Comparison of ENCODE assay signal across 8 cellular contexts in genomic region chr9:121281614-121282291, GRCh38. TPM values are rescaled to one million over a fixed set of nuclear protein-coding genes. Genes with fewer than 3 reads are reported as not detected.
DNase-seq lines count a peak whose midpoint lies in the region; ATAC-seq and TF ChIP-seq lines count a peak whose summit lies in the region.

No MANE protein-coding gene starts in this region.

- CTCF ChIA-PET in activated CD4-positive, alpha-beta T cell treated with anti-CD3 and anti-CD28 coated beads, Interleukin-2, amount 10 ng/mL, durations not matched to agents 7 days and 5 days (lab: Charles Lee), result interaction anchor here (1.3 kb wide), 1 partner anchor 39 kb away, joined by 5 read pairs; no protein-coding TSS in a partner anchor

- H3K27me3 Mint-ChIP-seq in activated T-helper 17 cell treated with anti-CD3 and anti-CD28 coated beads, Interleukin-2, amount 50 U/mL, for 72 hours, result no peaks in the 10 kb centered on the region
- H3K27me3 Mint-ChIP-seq in stimulated activated memory B cell treated with anti-CD40 and anti-IgM and Interleukin-4, amounts not matched to agents 10 μg/mL and 1 μg/mL and 100 μg/mL, for 72 hours, result no peaks in the 10 kb centered on the region
- no peaks in the 10 kb centered on the region for H3K27me3 Mint-ChIP-seq in activated CD4-positive, alpha-beta T cell treated with anti-CD3 and anti-CD28 coated beads, Interleukin-2, amount 10 ng/mL, durations not matched to agents 7 days and 5 days

- H3K4me3 ChIP-seq in hepatocyte (no peak overlapping the region), MM.1S (ENCODE audit: low read length) (no peak overlapping the region)

- no peaks in the 10 kb centered on the region for H3K36me3 ChIP-seq in hepatocyte (replicated peaks; ENCODE audit: insufficient read depth, low read depth)
- H3K36me3 ChIP-seq in MM.1S (replicated peaks; ENCODE audit: insufficient read depth, low read length), result no peaks in the 10 kb centered on the region

- no peaks in the 10 kb centered on the region for H3K9me3 Mint-ChIP-seq in activated T-helper 17 cell treated with anti-CD3 and anti-CD28 coated beads, Interleukin-2, amount 50 U/mL, for 72 hours
- H3K9me3 Mint-ChIP-seq in stimulated activated memory B cell treated with anti-CD40 and anti-IgM and Interleukin-4, amounts not matched to agents 10 μg/mL and 1 μg/mL and 100 μg/mL, for 72 hours, result no peaks in the 10 kb centered on the region
- no peaks in the 10 kb centered on the region for H3K9me3 Mint-ChIP-seq in activated CD4-positive, alpha-beta T cell treated with anti-CD3 and anti-CD28 coated beads, Interleukin-2, amount 10 ng/mL, durations not matched to agents 7 days and 5 days

- H3K27ac ChIP-seq in hepatocyte (peak overlapping the region; percentile 95), MM.1S (ENCODE audit: low read length) (no peak overlapping the region)

- no peak for TF ChIP-seq CTCF in hepatocyte (IDR thresholded peaks at IDR 0.05; ENCODE audit: poor library complexity)
- no peak for TF ChIP-seq CTCF in MM.1S (IDR thresholded peaks at IDR 0.05; ENCODE audit: low read length)

- peaks cover 25% of the 10 kb centered on the region for H3K79me2 ChIP-seq in hepatocyte
- H3K79me2 ChIP-seq in MM.1S (ENCODE audit: low read length), result no peaks in the 10 kb centered on the region

- H3K4me2 ChIP-seq in hepatocyte (peak overlapping the region; percentile 36), MM.1S (ENCODE audit: low read depth, low read length) (no peak overlapping the region)

- ATAC-seq in activated T-helper 17 cell treated with anti-CD3 and anti-CD28 coated beads, Interleukin-2, amount 50 U/mL, for 72 hours (replicated peaks), result peak; percentile 28
- no peak for ATAC-seq in stimulated activated memory B cell treated with anti-CD40 and anti-IgM and Interleukin-4, amounts not matched to agents 10 μg/mL and 1 μg/mL and 100 μg/mL, for 72 hours
- ATAC-seq in HG02798 (IDR thresholded peaks at IDR 0.05; ENCODE audit: poor library complexity, unreplicated experiment), result no peak

- POLR2A ChIA-PET in activated CD4-positive, alpha-beta T cell treated with anti-CD3 and anti-CD28 coated beads, Interleukin-2, amount 10 ng/mL, durations not matched to agents 7 days and 5 days (lab: Charles Lee), result no interaction called here

- H3K9me3 ChIP-seq in hepatocyte (ENCODE audit: low read depth) (no peaks in the 10 kb centered on the region), MM.1S (replicated peaks; ENCODE audit: insufficient read depth, low read length) (no peaks in the 10 kb centered on the region)

- no peaks in the 10 kb centered on the region for H4K20me1 ChIP-seq in hepatocyte (ENCODE audit: insufficient read depth, poor library complexity, severe bottlenecking)
- H4K20me1 ChIP-seq in MM.1S (ENCODE audit: insufficient read depth, low read length), result no peaks in the 10 kb centered on the region

- no peaks in the 10 kb centered on the region for H3K9me2 ChIP-seq in hepatocyte (replicated peaks; ENCODE audit: insufficient read depth)
- no peaks in the 10 kb centered on the region for H3K9me2 ChIP-seq in MM.1S (replicated peaks; ENCODE audit: insufficient read depth, low read length)

- WGBS in hepatocyte (ENCODE audit: low lambda C conversion rate, missing lambda C conversion rate), result 78% methylated on average over 10 of the region's 10 CpGs

- H3K27me3 ChIP-seq in hepatocyte, result no peaks in the 10 kb centered on the region
- H3K27me3 ChIP-seq in MM.1S (replicated peaks; ENCODE audit: insufficient read depth, low read length), result no peaks in the 10 kb centered on the region

- H2AFZ ChIP-seq in hepatocyte, result no peak overlapping the region
- no peak overlapping the region for H2AFZ ChIP-seq in MM.1S (ENCODE audit: low read length)

- no peak overlapping the region for H3K9ac ChIP-seq in MM.1S (ENCODE audit: low read length)

- peaks cover 15% of the 10 kb centered on the region for H3K4me1 Mint-ChIP-seq in activated T-helper 17 cell treated with anti-CD3 and anti-CD28 coated beads, Interleukin-2, amount 50 U/mL, for 72 hours
- H3K4me1 Mint-ChIP-seq in stimulated activated memory B cell treated with anti-CD40 and anti-IgM and Interleukin-4, amounts not matched to agents 10 μg/mL and 1 μg/mL and 100 μg/mL, for 72 hours, result peaks cover 50% of the 10 kb centered on the region
- peaks cover 15% of the 10 kb centered on the region for H3K4me1 Mint-ChIP-seq in activated CD4-positive, alpha-beta T cell treated with anti-CD3 and anti-CD28 coated beads, Interleukin-2, amount 10 ng/mL, durations not matched to agents 7 days and 5 days

- no peak overlapping the region for H3K4me3 Mint-ChIP-seq in activated T-helper 17 cell treated with anti-CD3 and anti-CD28 coated beads, Interleukin-2, amount 50 U/mL, for 72 hours
- H3K4me3 Mint-ChIP-seq in stimulated activated memory B cell treated with anti-CD40 and anti-IgM and Interleukin-4, amounts not matched to agents 10 μg/mL and 1 μg/mL and 100 μg/mL, for 72 hours, result no peak overlapping the region
- H3K4me3 Mint-ChIP-seq in activated CD4-positive, alpha-beta T cell treated with anti-CD3 and anti-CD28 coated beads, Interleukin-2, amount 10 ng/mL, durations not matched to agents 7 days and 5 days, result no peak overlapping the region

- peak; percentile 97 for DNase-seq in HT-29 (ENCODE audit: low spot score)
- DNase-seq in hepatocyte (ENCODE audit: low spot score), result peak; percentile 92
- no peak for DNase-seq in NCI-H2227 (lab: John Stamatoyannopoulos, UW; ENCODE audit: unreplicated experiment)
- no peak for DNase-seq in MM.1S
- no peak for DNase-seq in activated CD4-positive, alpha-beta T cell treated with anti-CD3 and anti-CD28 coated beads, Interleukin-2, amount 10 ng/mL, durations not matched to agents 7 days and 5 days

- peaks cover 78% of the 10 kb centered on the region for H3K4me1 ChIP-seq in hepatocyte (ENCODE audit: insufficient read depth)
- 0 out of 2 replicates have a peak, but pooled peaks cover 5% of the 10 kb centered on the region for H3K4me1 ChIP-seq in MM.1S (ENCODE audit: low read length)

- H3F3A ChIP-seq in MM.1S (ENCODE audit: insufficient read depth, low read length), result no peaks in the 10 kb centered on the region

- H3K27ac Mint-ChIP-seq in activated T-helper 17 cell treated with anti-CD3 and anti-CD28 coated beads, Interleukin-2, amount 50 U/mL, for 72 hours, result peak overlapping the region; percentile 51
- H3K27ac Mint-ChIP-seq in stimulated activated memory B cell treated with anti-CD40 and anti-IgM and Interleukin-4, amounts not matched to agents 10 μg/mL and 1 μg/mL and 100 μg/mL, for 72 hours, result peak overlapping the region; percentile 58
- H3K27ac Mint-ChIP-seq in activated CD4-positive, alpha-beta T cell treated with anti-CD3 and anti-CD28 coated beads, Interleukin-2, amount 10 ng/mL, durations not matched to agents 7 days and 5 days, result no peak overlapping the region

- no peaks in the 10 kb centered on the region for H3K36me3 Mint-ChIP-seq in activated T-helper 17 cell treated with anti-CD3 and anti-CD28 coated beads, Interleukin-2, amount 50 U/mL, for 72 hours (ENCODE audit: low read depth)
- peaks cover 38% of the 10 kb centered on the region for H3K36me3 Mint-ChIP-seq in stimulated activated memory B cell treated with anti-CD40 and anti-IgM and Interleukin-4, amounts not matched to agents 10 μg/mL and 1 μg/mL and 100 μg/mL, for 72 hours
- no peaks in the 10 kb centered on the region for H3K36me3 Mint-ChIP-seq in activated CD4-positive, alpha-beta T cell treated with anti-CD3 and anti-CD28 coated beads, Interleukin-2, amount 10 ng/mL, durations not matched to agents 7 days and 5 days (ENCODE audit: low read depth)

RNA-seq across cellular contexts. Expression of gene GSN, which starts 13.8 kb away (rescaled TPM):
- 270 and 283 TPM in 2 replicates for total RNA-seq in HT-29 (2014; rRNA removed; shearing (Covaris generic))
- 1 to 10 TPM; 5.1 to 5.6 TPM for total RNA-seq in activated T-helper 17 cell treated with anti-CD3 and anti-CD28 coated beads, Interleukin-2, amount 50 U/mL, for 72 hours
- total RNA-seq in hepatocyte, result 369 and 396 TPM in 2 replicates
- polyA plus RNA-seq in hepatocyte, result 321 and 404 TPM in 2 replicates
- 1 to 10 TPM; 2.9 to 3.4 TPM for total RNA-seq in activated CD4-positive, alpha-beta T cell treated with anti-CD3 and anti-CD28 coated beads, Interleukin-2, amount 10 ng/mL, durations not matched to agents 7 days and 5 days

Comparison
In these comparisons a context has a peak if more than half of its experiments do, and no peak if none do; other contexts are left out.
1. DNase-seq: peak in HT-29 (single experiment) and hepatocyte (single experiment); none in NCI-H2227 (single experiment), MM.1S (single experiment) and activated CD4-positive, alpha-beta T cell treated with anti-CD3 and anti-CD28 coated beads, Interleukin-2, amount 10 ng/mL, durations not matched to agents 7 days and 5 days (single experiment).
2. RNA of gene GSN, which starts 13.8 kb away (total RNA-seq): 369 to 396 TPM in hepatocyte and 270 to 283 TPM in HT-29; 5.1 to 5.6 TPM in activated T-helper 17 cell treated with anti-CD3 and anti-CD28 coated beads, Interleukin-2, amount 50 U/mL, for 72 hours and 2.9 to 3.4 TPM in activated CD4-positive, alpha-beta T cell treated with anti-CD3 and anti-CD28 coated beads, Interleukin-2, amount 10 ng/mL, durations not matched to agents 7 days and 5 days; every median in the first group is over 10 times any median in the second.